Comparison of ENCODE assay signal across 31 cellular contexts in the genomic region with DNA sequence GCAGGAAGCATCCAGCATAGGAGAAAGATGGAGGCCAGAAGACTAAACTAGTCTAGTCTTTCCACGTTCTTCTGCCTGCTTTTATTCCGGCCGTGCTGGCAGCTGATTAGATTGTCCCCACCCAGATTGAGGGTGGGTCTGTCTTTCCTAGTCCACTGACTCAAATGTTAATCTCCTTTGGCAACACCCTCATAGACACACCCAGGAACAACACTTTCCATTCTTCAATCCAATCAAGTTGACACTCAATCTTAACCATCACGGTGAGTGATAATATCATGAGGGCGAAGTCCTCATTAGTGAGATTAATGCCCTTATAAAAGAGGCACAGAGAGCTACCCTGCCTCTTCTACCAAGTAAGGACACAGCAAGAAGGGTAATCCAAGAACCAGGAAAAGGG.
"Had no signal": no experiment of that assay in that cellular context is flagged by ENCODE, and none has a peak within 500 bp of the region (broad histone marks: within the 10 kb centered on the region; RNA-seq: fewer than 3 reads in every experiment).

No MANE protein-coding gene starts in this region.

- H3K4me3 Mint-ChIP-seq: natural killer cell; nephron; neural progenitor cell; stimulated activated memory B cell treated with anti-CD40 and anti-IgM and Interleukin-4, amounts not matched to agents 10 μg/mL and 1 μg/mL and 100 μg/mL, for 72 hours; stimulated activated naive CD8-positive, alpha-beta T cell treated with anti-CD3 and anti-CD28 coated beads, Interleukin-15, amount 100 ng/mL, for 72 hours; type B pancreatic cell had no signal

- H3K9me3 ChIP-seq: ovary, psoas muscle, right lobe of liver, sigmoid colon, spleen, suprapubic skin, testis, tibial artery, transverse colon, upper lobe of right lung, uterus had no signal

- H3K4me1 Mint-ChIP-seq: stimulated activated naive CD8-positive, alpha-beta T cell treated with anti-CD3 and anti-CD28 coated beads, Interleukin-15, amount 100 ng/mL, for 72 hours had no signal

- H3K27me3 Mint-ChIP-seq: progenitor cell of endocrine pancreas; stimulated activated naive CD8-positive, alpha-beta T cell treated with anti-CD3 and anti-CD28 coated beads, Interleukin-15, amount 100 ng/mL, for 72 hours; type B pancreatic cell had no signal

- H3K9ac ChIP-seq: neural progenitor cell, parathyroid adenoma had no signal

- H3K79me2 ChIP-seq: parathyroid adenoma had no signal

- H3K4me3 ChIP-seq: neural progenitor cell, ovary, psoas muscle, right lobe of liver, sigmoid colon, smooth muscle cell, spleen, suprapubic skin, testis, tibial artery, transverse colon, upper lobe of right lung, uterus had no signal

- H3K27me3 ChIP-seq: neural progenitor cell, ovary, right lobe of liver, sigmoid colon, spleen, suprapubic skin, testis, tibial artery, transverse colon, upper lobe of right lung, uterus had no signal

- H3K36me3 ChIP-seq: neural progenitor cell, ovary, right lobe of liver, sigmoid colon, spleen, suprapubic skin, tibial artery, transverse colon, upper lobe of right lung, uterus had no signal

- H3K4me1 ChIP-seq: parathyroid adenoma, psoas muscle, testis, tibial artery, transverse colon, uterus had no signal

- DNase-seq: natural killer cell; occipital lobe; ovary; posterior cingulate gyrus; psoas muscle; right cardiac atrium; right lobe of liver; sigmoid colon; spleen; stimulated activated CD4-positive, alpha-beta T cell treated with anti-CD3 and anti-CD28 coated beads, Interleukin-12 subunit alpha, Interleukin-12 subunit beta, amount 100 ng/mL, for 4 hours; stimulated activated CD4-positive, alpha-beta T cell treated with anti-CD3 and anti-CD28 coated beads, Interleukin-1b, Interleukin-23, amount 100 ng/mL, for 48 hours; stimulated activated CD4-positive, alpha-beta T cell treated with anti-CD3 and anti-CD28 coated beads, Interleukin-4, amount 100 ng/mL, for 1 hour; stimulated activated CD4-positive, alpha-beta T cell treated with anti-CD3 and anti-CD28 coated beads, Interleukin-4, amount 100 ng/mL, for 4 hours; stimulated activated CD8-positive, alpha-beta memory T cell treated with anti-CD3 and anti-CD28 coated beads, Interleukin-4, amount 100 ng/mL, for 48 hours; stimulated activated naive CD4-positive, alpha-beta T cell; stimulated activated naive CD8-positive, alpha-beta T cell treated with anti-CD3 and anti-CD28 coated beads, Interleukin-15, amount 100 ng/mL, for 72 hours; stimulated activated naive CD8-positive, alpha-beta T cell treated with anti-CD3 and anti-CD28 coated beads, Interleukin-15, Interleukin-2, amounts not matched to agents 100 U/mL and 50 U/mL, for 24 hours; substantia nigra; testis; tibial artery; transverse colon; upper lobe of right lung; uterus had no signal

- ATAC-seq: natural killer cell; psoas muscle; right cardiac atrium; right lobe of liver; stimulated activated memory B cell treated with anti-CD40 and anti-IgM and Interleukin-4, amounts not matched to agents 10 μg/mL and 1 μg/mL and 100 μg/mL, for 72 hours; stimulated activated naive CD8-positive, alpha-beta T cell treated with anti-CD3 and anti-CD28 coated beads, Interleukin-15, amount 100 ng/mL, for 72 hours; stimulated activated naive CD8-positive, alpha-beta T cell treated with anti-CD3 and anti-CD28 coated beads, Interleukin-15, Interleukin-2, amounts not matched to agents 100 U/mL and 50 U/mL, for 24 hours; upper lobe of right lung had no signal

- H3K9me3 Mint-ChIP-seq: natural killer cell; nephron; neural progenitor cell; stimulated activated memory B cell treated with anti-CD40 and anti-IgM and Interleukin-4, amounts not matched to agents 10 μg/mL and 1 μg/mL and 100 μg/mL, for 72 hours had no signal

- H3K36me3 Mint-ChIP-seq: natural killer cell had no signal

- H3K4me2 ChIP-seq: neural progenitor cell, smooth muscle cell had no signal

- H3K27ac ChIP-seq: neural progenitor cell, ovary, parathyroid adenoma, psoas muscle, right lobe of liver, sigmoid colon, spleen, suprapubic skin, testis, tibial artery, transverse colon, upper lobe of right lung, uterus had no signal

- H2AFZ ChIP-seq: neural progenitor cell, parathyroid adenoma had no signal

- H3K27ac Mint-ChIP-seq: natural killer cell; nephron; neural progenitor cell; progenitor cell of endocrine pancreas; stimulated activated memory B cell treated with anti-CD40 and anti-IgM and Interleukin-4, amounts not matched to agents 10 μg/mL and 1 μg/mL and 100 μg/mL, for 72 hours; stimulated activated naive CD8-positive, alpha-beta T cell treated with anti-CD3 and anti-CD28 coated beads, Interleukin-15, amount 100 ng/mL, for 72 hours; type B pancreatic cell had no signal
